ENCODE assay signal across 23 cellular contexts in genomic region chr2:22683911-22684310, GRCh38.
DNase-seq lines count a peak whose midpoint lies in the region; ATAC-seq, FAIRE-seq and TF ChIP-seq lines count a peak whose summit lies in the region.
"Had no signal": no experiment of that assay in that cellular context is flagged by ENCODE, and none has a peak within 500 bp of the region (broad histone marks: within the 10 kb centered on the region; RNA-seq: fewer than 3 reads in every experiment).

No MANE protein-coding gene starts in this region.

- H3K9me3 Mint-ChIP-seq in CD4-positive, alpha-beta memory T cell: peaks cover 0 to 11% (median 3%) of the 10 kb centered on the region in 8 donors

- H3K36me3 Mint-ChIP-seq in CD4-positive, alpha-beta memory T cell: no peaks in the 10 kb centered on the region
- H3K36me3 Mint-ChIP-seq: CD8-positive, alpha-beta T cell had no signal

- in situ Hi-C loops in HAP-1 (cut with MboI; ENCODE audit: low sequenced_read_pairs): no loop called here

- intact Hi-C loops in CD4-positive, alpha-beta memory T cell (cut with micrococcal nuclease): no loop called here

- no peaks in the 10 kb centered on the region for H3K4me1 Mint-ChIP-seq in CD4-positive, alpha-beta memory T cell

- TF ChIP-seq POLR2A in GM18505 (IDR thresholded peaks at IDR 0.05; ENCODE audit: borderline replicate concordance, extremely low read depth, insufficient read depth, insufficient read length): no peak

- no peak overlapping the region for H3K4me3 ChIP-seq in HAP-1
- no peak overlapping the region for H3K4me3 ChIP-seq in CD4-positive, alpha-beta memory T cell (ENCODE audit: low read length in 2 of 2)
- H3K4me3 ChIP-seq: BLaER1 treated with 17β-estradiol and CSF1 and Interleukin-3, amounts not matched to agents 10 nM and 100 nM; MG63; SJCRH30 had no signal

- no peaks in the 10 kb centered on the region for H3K9me3 ChIP-seq in HAP-1
- H3K9me3 ChIP-seq in CD4-positive, alpha-beta memory T cell (ENCODE audit: control insufficient read depth in 1 of 2, low read length in 2 of 2): no peaks in the 10 kb centered on the region
- H3K9me3 ChIP-seq: MG63, SJCRH30 had no signal

- H3K27ac ChIP-seq in CD4-positive, alpha-beta memory T cell (ENCODE audit: low read depth, low read length): no peak overlapping the region
- H3K27ac ChIP-seq: BLaER1 treated with 17β-estradiol and CSF1 and Interleukin-3, amounts not matched to agents 10 nM and 100 nM; SJCRH30 had no signal

- POLR2A ChIA-PET in CD4-positive, alpha-beta memory T cell (lab: Charles Lee; ENCODE audit: partially characterized antibody): no interaction called here

- no peak overlapping the region for H3K27ac Mint-ChIP-seq in CD4-positive, alpha-beta memory T cell
- H3K27ac Mint-ChIP-seq: CD8-positive, alpha-beta T cell had no signal

- no peaks in the 10 kb centered on the region for H3K36me3 ChIP-seq in HAP-1 (replicated peaks)
- no peaks in the 10 kb centered on the region for H3K36me3 ChIP-seq in CD4-positive, alpha-beta memory T cell (ENCODE audit: insufficient read depth, low read length)
- H3K36me3 ChIP-seq: BLaER1 treated with 17β-estradiol and CSF1 and Interleukin-3, amounts not matched to agents 10 nM and 100 nM; MG63; SJCRH30 had no signal

- H3K4me3 Mint-ChIP-seq in CD4-positive, alpha-beta memory T cell: no peak overlapping the region
- H3K4me3 Mint-ChIP-seq: CD8-positive, alpha-beta T cell had no signal

- CTCF ChIA-PET in CD4-positive, alpha-beta memory T cell (lab: Charles Lee; ENCODE audit: partially characterized antibody): no interaction called here

- no peaks in the 10 kb centered on the region for H3K27me3 ChIP-seq in HAP-1 (ENCODE audit: low read depth)
- H3K27me3 ChIP-seq in CD4-positive, alpha-beta memory T cell (ENCODE audit: insufficient read depth, low read length): no peaks in the 10 kb centered on the region
- H3K27me3 ChIP-seq: BLaER1 treated with 17β-estradiol and CSF1 and Interleukin-3, amounts not matched to agents 10 nM and 100 nM; MG63; SJCRH30 had no signal

- peaks cover 11% of the 10 kb centered on the region for H3K4me1 ChIP-seq in HAP-1
- H3K4me1 ChIP-seq in CD4-positive, alpha-beta memory T cell (ENCODE audit: insufficient read depth, low read length): no peaks in the 10 kb centered on the region
- H3K4me1 ChIP-seq: BLaER1 treated with 17β-estradiol and CSF1 and Interleukin-3, amounts not matched to agents 10 nM and 100 nM; SJCRH30 had no signal

- no peak for FAIRE-seq in frontal cortex (lab: Jason Lieb, UNC)
- FAIRE-seq: RCC 7860 had no signal

- DNase-seq in HAP-1 (ENCODE audit: low spot score in 2 of 2) (peak; percentile 31 to 87), NCI-H2081 (lab: John Stamatoyannopoulos, UW) (peak; percentile 64 to 87), NCI-H526 (lab: John Stamatoyannopoulos, UW) (peak; percentile 95 to 99), frontal cortex (ENCODE audit: low spot score in 2 of 2) (no peak)
- DNase-seq in CD4-positive, alpha-beta memory T cell: no peak
- DNase-seq: ACHN; Calu3; CD8-positive, alpha-beta T cell; DMS53; GDM1; GOT3; MG63; NCI-H1092 treated with DMSO at 0.1 percent for 48 hours; NCI-H1694 treated with DMSO at 0.1 percent for 48 hours; NCI-H446 treated with DMSO at 0.1 percent for 48 hours; NCI-H82; OCI-M1; SJCRH30; T-helper 1 cell had no signal

- no peak for ATAC-seq in GM18505 (IDR thresholded peaks at IDR 0.05; ENCODE audit: unreplicated experiment)
- ATAC-seq in HG02884 (IDR thresholded peaks at IDR 0.05; ENCODE audit: unreplicated experiment): no peak
- ATAC-seq: CD8-positive, alpha-beta T cell had no signal

- H3K27me3 Mint-ChIP-seq in CD4-positive, alpha-beta memory T cell: no peaks in the 10 kb centered on the region

Comparison
In these comparisons a context has a peak if more than half of its experiments do, and no peak if none do; other contexts are left out.
1. DNase-seq: peak in HAP-1 (2 of 2), NCI-H2081 (2 of 2) and NCI-H526 (2 of 2); none in CD4-positive, alpha-beta memory T cell (0 of 5) and frontal cortex (0 of 2).